14 cellular contexts compared by ENCODE assay signal in genomic region chr1:97433520-97434175, GRCh38.
A peak's percentile ranks its signal among the peaks of the same experiment; 100 is the strongest.
DNase-seq lines count a peak whose midpoint lies in the region; ATAC-seq, FAIRE-seq and TF ChIP-seq lines count a peak whose summit lies in the region.
"Had no signal": no experiment of that assay in that cellular context is flagged by ENCODE, and none has a peak within 500 bp of the region (broad histone marks: within the 10 kb centered on the region; RNA-seq: fewer than 3 reads in every experiment).

No MANE protein-coding gene starts in this region.

- no peaks in the 10 kb centered on the region for H3K4me1 Mint-ChIP-seq in Calu3 (ENCODE audit: low read depth, unreplicated experiment)
- H3K4me1 Mint-ChIP-seq: WTC11 had no signal

- no peak for FAIRE-seq in RCC 7860 (lab: Jason Lieb, UNC)

- no peaks in the 10 kb centered on the region for H3K9me3 Mint-ChIP-seq in Calu3 (ENCODE audit: low read depth, unreplicated experiment)
- H3K9me3 Mint-ChIP-seq: WTC11 had no signal

- no peaks in the 10 kb centered on the region for H3K27me3 Mint-ChIP-seq in Calu3 (ENCODE audit: unreplicated experiment)

- DNase-seq in NOMO-1 (lab: John Stamatoyannopoulos, UW; ENCODE audit: unreplicated experiment in 2 of 2) (peak; percentile 6 to 36), NOMO-1 treated with dmso at 0.1 percent for 144 hours (lab: John Stamatoyannopoulos, UW; ENCODE audit: unreplicated experiment) (no peak), RWPE2 (ENCODE audit: low spot score) (no peak), fibroblast of mammary gland (ENCODE audit: low read depth) (peak; percentile 92), stromal cell of bone marrow (ENCODE audit: low read depth) (peak; percentile 81), RCC 7860 (ENCODE audit: low spot score) (no peak), Calu3 (no peak), NCI-H1694 treated with DMSO at 0.1 percent for 48 hours (lab: John Stamatoyannopoulos, UW) (no peak)
- DNase-seq: 8988T, DMS79, NCI-H2171, right lobe of liver, testis had no signal

- no TSS peak for BruUV-seq in Calu3 (replicated peaks; lab: Mats Ljungman, UMichigan)

- no peaks in the 10 kb centered on the region for H3K9me3 ChIP-seq in RWPE2 (ENCODE audit: severe bottlenecking)
- H3K9me3 ChIP-seq: right lobe of liver, testis had no signal

- intact Hi-C loops in Calu3 (cut with micrococcal nuclease; ENCODE audit: unreplicated experiment) = no loop called here

- H3K36me3 Mint-ChIP-seq in Calu3 (ENCODE audit: insufficient read depth, unreplicated experiment) = no peaks in the 10 kb centered on the region
- H3K36me3 Mint-ChIP-seq: WTC11 had no signal

- TF ChIP-seq CTCF in RWPE2 (IDR thresholded peaks at IDR 0.05; ENCODE audit: poor library complexity, severe bottlenecking) (no peak), fibroblast of mammary gland (conservative IDR thresholded peaks at IDR 0.05; ENCODE audit: control insufficient read depth, insufficient read depth, low read depth, low read length) (no peak), Calu3 (IDR thresholded peaks at IDR 0.05; ENCODE audit: unreplicated experiment) (no peak)

- no peaks in the 10 kb centered on the region for H3K36me3 ChIP-seq in RWPE2 (ENCODE audit: low read depth)
- H3K36me3 ChIP-seq: right lobe of liver had no signal

- H3K4me1 ChIP-seq in RWPE2 (ENCODE audit: insufficient read depth, poor library complexity, severe bottlenecking) = no peaks in the 10 kb centered on the region
- H3K4me1 ChIP-seq: right lobe of liver, testis had no signal

- no peaks in the 10 kb centered on the region for H3K27me3 ChIP-seq in RWPE2 (ENCODE audit: insufficient read depth, poor library complexity, severe bottlenecking)
- H3K27me3 ChIP-seq: right lobe of liver, testis had no signal

- H3K27ac Mint-ChIP-seq in Calu3 (ENCODE audit: unreplicated experiment) = no peak overlapping the region
- H3K27ac Mint-ChIP-seq: WTC11 had no signal

- CTCF ChIA-PET in Calu3 (lab: Charles Lee) = no interaction called here

- H3K4me3 ChIP-seq in RWPE2 (ENCODE audit: severe bottlenecking) (no peak overlapping the region), fibroblast of mammary gland (ENCODE audit: control insufficient read depth, low read depth, low read length) (no peak overlapping the region)
- H3K4me3 ChIP-seq: right lobe of liver, testis had no signal

- peak; percentile 73 for ATAC-seq in RWPE2 (ENCODE audit: low read depth)

- no peak overlapping the region for H3K4me3 Mint-ChIP-seq in Calu3 (ENCODE audit: low read depth, unreplicated experiment)
- H3K4me3 Mint-ChIP-seq: WTC11 had no signal

- no peak overlapping the region for H3K27ac ChIP-seq in RWPE2 (ENCODE audit: poor library complexity, severe bottlenecking)
- H3K27ac ChIP-seq: right lobe of liver, testis had no signal

Comparison
In these comparisons a context has a peak if more than half of its experiments do, and no peak if none do; other contexts are left out.
1. DNase-seq: peak in NOMO-1 (2 of 2), fibroblast of mammary gland (single experiment) and stromal cell of bone marrow (single experiment); none in NOMO-1 treated with dmso at 0.1 percent for 144 hours (single experiment), RWPE2 (single experiment), RCC 7860 (single experiment), Calu3 (single experiment) and NCI-H1694 treated with DMSO at 0.1 percent for 48 hours (single experiment).